Comparison of ENCODE assay signal across 1 cellular context in the genomic region with DNA sequence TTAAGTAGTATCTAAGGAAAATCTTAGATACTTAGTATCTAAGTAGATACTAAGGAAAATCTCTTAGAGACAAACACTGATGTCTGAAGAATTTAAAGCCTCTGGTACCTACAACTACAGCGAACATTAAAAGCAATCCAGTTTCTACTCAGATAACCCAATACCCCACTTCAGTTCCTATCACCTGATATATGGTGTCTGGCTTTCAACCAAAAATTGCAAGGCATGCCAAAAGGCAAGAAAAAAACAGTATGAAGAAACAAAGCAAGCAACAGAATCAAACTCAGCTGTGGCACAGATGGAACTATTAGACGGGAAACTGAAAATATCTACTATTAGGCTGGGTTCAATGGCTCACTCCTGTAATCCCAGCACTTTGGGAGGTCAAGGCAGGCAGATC.
TF ChIP-seq lines count a peak whose summit lies in the region.

No MANE protein-coding gene starts in this region.

TF ChIP-seq in A549, 52 proteins besides CTCF, POLR2A, EP300 and RAD21:
- TF ChIP-seq FOXS1 (CRISPR knock-in tag; IDR thresholded peaks at IDR 0.05) (no peak), ZNF302 (CRISPR knock-in tag; IDR thresholded peaks at IDR 0.05) (no peak), NPAS2 (CRISPR knock-in tag; IDR thresholded peaks at IDR 0.05; ENCODE audit: borderline replicate concordance) (no peak), EHF (CRISPR knock-in tag; IDR thresholded peaks at IDR 0.05) (no peak), PHF8 (IDR thresholded peaks at IDR 0.05; ENCODE audit: borderline replicate concordance, low read depth) (no peak), HOXB5 (CRISPR knock-in tag; IDR thresholded peaks at IDR 0.05) (no peak), TP53 (CRISPR knock-in tag; IDR thresholded peaks at IDR 0.05) (no peak), FOSL2 (IDR thresholded peaks at IDR 0.05) (no peak), FOSL2 (CRISPR knock-in tag; IDR thresholded peaks at IDR 0.05) (no peak), ZSCAN20 (CRISPR knock-in tag; IDR thresholded peaks at IDR 0.05) (no peak), ZFP36 (IDR thresholded peaks at IDR 0.05; ENCODE audit: borderline replicate concordance, partially characterized antibody) (no peak), JUNB (IDR thresholded peaks at IDR 0.05) (no peak), NR3C1 (IDR thresholded peaks at IDR 0.05) (no peak), SREBF2 (IDR thresholded peaks at IDR 0.05) (no peak), JUN (IDR thresholded peaks at IDR 0.05) (no peak)
- TF ChIP-seq, protein P1, sequence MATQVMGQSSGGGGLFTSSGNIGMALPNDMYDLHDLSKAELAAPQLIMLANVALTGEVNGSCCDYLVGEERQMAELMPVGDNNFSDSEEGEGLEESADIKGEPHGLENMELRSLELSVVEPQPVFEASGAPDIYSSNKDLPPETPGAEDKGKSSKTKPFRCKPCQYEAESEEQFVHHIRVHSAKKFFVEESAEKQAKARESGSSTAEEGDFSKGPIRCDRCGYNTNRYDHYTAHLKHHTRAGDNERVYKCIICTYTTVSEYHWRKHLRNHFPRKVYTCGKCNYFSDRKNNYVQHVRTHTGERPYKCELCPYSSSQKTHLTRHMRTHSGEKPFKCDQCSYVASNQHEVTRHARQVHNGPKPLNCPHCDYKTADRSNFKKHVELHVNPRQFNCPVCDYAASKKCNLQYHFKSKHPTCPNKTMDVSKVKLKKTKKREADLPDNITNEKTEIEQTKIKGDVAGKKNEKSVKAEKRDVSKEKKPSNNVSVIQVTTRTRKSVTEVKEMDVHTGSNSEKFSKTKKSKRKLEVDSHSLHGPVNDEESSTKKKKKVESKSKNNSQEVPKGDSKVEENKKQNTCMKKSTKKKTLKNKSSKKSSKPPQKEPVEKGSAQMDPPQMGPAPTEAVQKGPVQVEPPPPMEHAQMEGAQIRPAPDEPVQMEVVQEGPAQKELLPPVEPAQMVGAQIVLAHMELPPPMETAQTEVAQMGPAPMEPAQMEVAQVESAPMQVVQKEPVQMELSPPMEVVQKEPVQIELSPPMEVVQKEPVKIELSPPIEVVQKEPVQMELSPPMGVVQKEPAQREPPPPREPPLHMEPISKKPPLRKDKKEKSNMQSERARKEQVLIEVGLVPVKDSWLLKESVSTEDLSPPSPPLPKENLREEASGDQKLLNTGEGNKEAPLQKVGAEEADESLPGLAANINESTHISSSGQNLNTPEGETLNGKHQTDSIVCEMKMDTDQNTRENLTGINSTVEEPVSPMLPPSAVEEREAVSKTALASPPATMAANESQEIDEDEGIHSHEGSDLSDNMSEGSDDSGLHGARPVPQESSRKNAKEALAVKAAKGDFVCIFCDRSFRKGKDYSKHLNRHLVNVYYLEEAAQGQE (IDR thresholded peaks at IDR 0.05) = no peak
- TF ChIP-seq, protein P2, sequence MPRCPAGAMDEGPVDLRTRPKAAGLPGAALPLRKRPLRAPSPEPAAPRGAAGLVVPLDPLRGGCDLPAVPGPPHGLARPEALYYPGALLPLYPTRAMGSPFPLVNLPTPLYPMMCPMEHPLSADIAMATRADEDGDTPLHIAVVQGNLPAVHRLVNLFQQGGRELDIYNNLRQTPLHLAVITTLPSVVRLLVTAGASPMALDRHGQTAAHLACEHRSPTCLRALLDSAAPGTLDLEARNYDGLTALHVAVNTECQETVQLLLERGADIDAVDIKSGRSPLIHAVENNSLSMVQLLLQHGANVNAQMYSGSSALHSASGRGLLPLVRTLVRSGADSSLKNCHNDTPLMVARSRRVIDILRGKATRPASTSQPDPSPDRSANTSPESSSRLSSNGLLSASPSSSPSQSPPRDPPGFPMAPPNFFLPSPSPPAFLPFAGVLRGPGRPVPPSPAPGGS (IDR thresholded peaks at IDR 0.05) = no peak
- TF ChIP-seq, protein P3, sequence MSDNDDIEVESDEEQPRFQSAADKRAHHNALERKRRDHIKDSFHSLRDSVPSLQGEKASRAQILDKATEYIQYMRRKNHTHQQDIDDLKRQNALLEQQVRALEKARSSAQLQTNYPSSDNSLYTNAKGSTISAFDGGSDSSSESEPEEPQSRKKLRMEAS (IDR thresholded peaks at IDR 0.05) = no peak
- TF ChIP-seq, protein P4, sequence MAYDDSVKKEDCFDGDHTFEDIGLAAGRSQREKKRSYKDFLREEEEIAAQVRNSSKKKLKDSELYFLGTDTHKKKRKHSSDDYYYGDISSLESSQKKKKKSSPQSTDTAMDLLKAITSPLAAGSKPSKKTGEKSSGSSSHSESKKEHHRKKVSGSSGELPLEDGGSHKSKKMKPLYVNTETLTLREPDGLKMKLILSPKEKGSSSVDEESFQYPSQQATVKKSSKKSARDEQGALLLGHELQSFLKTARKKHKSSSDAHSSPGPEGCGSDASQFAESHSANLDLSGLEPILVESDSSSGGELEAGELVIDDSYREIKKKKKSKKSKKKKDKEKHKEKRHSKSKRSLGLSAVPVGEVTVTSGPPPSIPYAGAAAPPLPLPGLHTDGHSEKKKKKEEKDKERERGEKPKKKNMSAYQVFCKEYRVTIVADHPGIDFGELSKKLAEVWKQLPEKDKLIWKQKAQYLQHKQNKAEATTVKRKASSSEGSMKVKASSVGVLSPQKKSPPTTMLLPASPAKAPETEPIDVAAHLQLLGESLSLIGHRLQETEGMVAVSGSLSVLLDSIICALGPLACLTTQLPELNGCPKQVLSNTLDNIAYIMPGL (CRISPR knock-in tag; IDR thresholded peaks at IDR 0.05; ENCODE audit: borderline replicate concordance) = no peak
